8 cellular contexts compared by ENCODE assay signal in genomic region chr9:114271556-114272510, GRCh38. TPM values are rescaled to one million over a fixed set of nuclear protein-coding genes. Genes with fewer than 3 reads are reported as not detected.
DNase-seq lines count a peak whose midpoint lies in the region; FAIRE-seq and TF ChIP-seq lines count a peak whose summit lies in the region.

No MANE protein-coding gene starts in this region.

- no peaks in the 10 kb centered on the region for H3K9me3 ChIP-seq in kidney (ENCODE audit: control insufficient read depth in 1 of 2, low read length in 2 of 2)

- no peak overlapping the region for H3K27ac ChIP-seq in kidney (ENCODE audit: low read depth in 2 of 2, low read length in 2 of 2)

- peaks cover 0 to 2% of the 10 kb centered on the region in 2 donors for H3K36me3 ChIP-seq in kidney (ENCODE audit: control insufficient read depth in 1 of 2, insufficient read depth in 2 of 2, low read length in 2 of 2)

- H3K4me1 ChIP-seq in kidney (ENCODE audit: control insufficient read depth in 1 of 2, insufficient read depth in 1 of 2, low read depth in 1 of 2, low read length in 2 of 2): no peaks in the 10 kb centered on the region

- H3K4me3 ChIP-seq in astrocyte of the cerebellum (ENCODE audit: low read depth, low read length) (no peak overlapping the region), kidney (ENCODE audit: low read length in 2 of 2) (no peak overlapping the region)

- H3K9ac ChIP-seq in kidney (ENCODE audit: low read length in 2 of 2): no peak overlapping the region

- in situ Hi-C loops in astrocyte of the cerebellum (cut with HindIII; ENCODE audit: low sequenced_read_pairs): no loop called here

- intact Hi-C loops in kidney (cut with DNase I): no loop called here

- FAIRE-seq in kidney (lab: Jason Lieb, UNC): no peak

- TF ChIP-seq CTCF in astrocyte of the cerebellum (IDR thresholded peaks at IDR 0.05; ENCODE audit: low read depth, low read length, missing control alignments) (peak; percentile 58), kidney (IDR thresholded peaks at IDR 0.05; ENCODE audit: borderline replicate concordance, extremely low read depth, insufficient read depth) (peak; percentile 22)

- peak; percentile 9 for DNase-seq in stimulated activated CD4-positive, alpha-beta T cell treated with anti-CD3 and anti-CD28 coated beads, Interleukin-12 subunit alpha, Interleukin-12 subunit beta, amount 100 ng/mL, for 4 hours
- no peak for DNase-seq in stimulated activated CD4-positive, alpha-beta T cell treated with anti-CD3 and anti-CD28 coated beads, Interleukin-4, amount 100 ng/mL, for 24 hours
- DNase-seq in astrocyte of the cerebellum (ENCODE audit: low read depth): peak; percentile 18
- peak; percentile 69 for DNase-seq in kidney
- DNase-seq in NCI-H446 treated with DMSO at 0.1 percent for 48 hours (lab: John Stamatoyannopoulos, UW): no peak
- DNase-seq in RPMI8226: no peak
- DNase-seq in central memory CD4-positive, alpha-beta T cell: no peak
- no peak for DNase-seq in SW480 (ENCODE audit: low spot score)

RNA-seq across cellular contexts. Expression of gene ORM1, which starts 51.1 kb away (rescaled TPM):
- not detected for total RNA-seq in kidney
- 0.73 TPM for polyA plus RNA-seq in kidney (ENCODE audit: insufficient read depth, low read depth, low replicate concordance)

RNA-seq across cellular contexts. Expression of gene ORM2, which starts 57.8 kb away (rescaled TPM):
- total RNA-seq in kidney: not detected
- not detected for polyA plus RNA-seq in kidney (ENCODE audit: insufficient read depth, low read depth, low replicate concordance)

Comparison
In these comparisons a context has a peak if more than half of its experiments do, and no peak if none do; other contexts are left out.
1. DNase-seq: peak in stimulated activated CD4-positive, alpha-beta T cell treated with anti-CD3 and anti-CD28 coated beads, Interleukin-12 subunit alpha, Interleukin-12 subunit beta, amount 100 ng/mL, for 4 hours (single experiment), astrocyte of the cerebellum (single experiment) and kidney (single experiment); none in stimulated activated CD4-positive, alpha-beta T cell treated with anti-CD3 and anti-CD28 coated beads, Interleukin-4, amount 100 ng/mL, for 24 hours (single experiment), NCI-H446 treated with DMSO at 0.1 percent for 48 hours (single experiment), RPMI8226 (single experiment), central memory CD4-positive, alpha-beta T cell (single experiment) and SW480 (single experiment).